9 cellular contexts compared by ENCODE assay signal in the genomic region with DNA sequence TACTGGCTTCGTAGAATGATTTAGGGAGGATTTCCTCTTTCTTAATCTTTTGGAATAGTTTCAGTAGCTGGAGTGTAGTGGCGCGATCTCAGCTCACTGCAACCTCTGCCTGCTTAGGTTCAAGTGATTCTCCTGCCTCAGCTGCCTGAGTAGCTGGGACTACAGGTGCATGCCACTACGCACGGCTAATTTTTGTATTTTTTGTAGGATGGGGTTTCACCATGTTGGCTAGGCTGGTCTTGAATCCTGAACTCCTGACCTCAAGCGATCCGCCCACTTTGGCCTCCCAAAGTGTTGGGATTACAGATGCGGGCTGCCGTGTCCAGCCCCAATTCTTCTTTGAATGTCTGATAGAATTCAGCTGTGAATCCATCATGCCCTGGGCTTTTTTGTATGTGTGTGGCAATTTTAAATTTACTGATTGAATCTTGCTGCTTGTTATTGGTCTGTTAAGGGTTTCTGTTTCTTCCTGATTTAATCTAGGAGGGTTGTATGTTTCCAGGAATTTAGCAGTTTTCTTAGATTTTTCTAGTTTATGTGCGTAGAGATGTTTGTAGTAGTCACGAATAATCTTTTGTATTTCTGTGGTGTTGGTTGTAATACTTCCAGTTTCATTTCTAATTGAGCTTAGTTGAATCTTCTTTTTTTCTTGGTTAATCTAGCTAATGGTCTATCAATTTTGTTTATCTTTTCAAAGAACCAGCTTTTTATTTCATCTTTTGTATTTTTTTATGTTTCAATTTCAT. TPM values are rescaled to one million over a fixed set of nuclear protein-coding genes. Genes with fewer than 3 reads are reported as not detected.
DNase-seq lines count a peak whose midpoint lies in the region; ATAC-seq and TF ChIP-seq lines count a peak whose summit lies in the region.
"Had no signal": no experiment of that assay in that cellular context is flagged by ENCODE, and none has a peak within 500 bp of the region (broad histone marks: within the 10 kb centered on the region; RNA-seq: fewer than 3 reads in every experiment).

No MANE protein-coding gene starts in this region.

- 61 to 65% methylated on average over 11 of the region's 11 CpGs for WGBS in gastroesophageal sphincter (ENCODE audit: low coverage in 1 of 2), 2 donors

- no peak for TF ChIP-seq POLR2A in gastroesophageal sphincter (IDR thresholded peaks at IDR 0.05)

- peak overlapping the region; percentile 57 for H3K27ac ChIP-seq in CD4-positive, alpha-beta T cell (ENCODE audit: low read depth, low read length)
- H3K27ac ChIP-seq in gastroesophageal sphincter (peak overlapping the region; percentile 32 to 74 (median 58)), parathyroid adenoma (peak overlapping the region; percentile 29), GM23338 (ENCODE audit: low read depth) (no peak overlapping the region)
- H3K27ac ChIP-seq: C4-2B had no signal

- H2AFZ ChIP-seq in parathyroid adenoma (no peak overlapping the region), GM23338 (no peak overlapping the region)

- TF ChIP-seq EP300 in gastroesophageal sphincter (IDR thresholded peaks at IDR 0.05): no peak

- H3K9ac ChIP-seq in parathyroid adenoma: no peak overlapping the region

- H3K79me2 ChIP-seq in parathyroid adenoma: peaks cover 4% of the 10 kb centered on the region
- no peaks in the 10 kb centered on the region; the same call in 1 of the 2 replicates for H3K79me2 ChIP-seq in GM23338 (replicated peaks; ENCODE audit: insufficient read depth)

- POLR2A ChIA-PET in CD4-positive, alpha-beta T cell (lab: Charles Lee): interaction anchor here (0.6 to 2.7 kb wide), 17 partner anchors 9 to 162 kb away, joined by 3 to 33 read pairs (median 4); a partner anchor contains a TSS
- POLR2A ChIA-PET in activated CD4-positive, alpha-beta memory T cell treated with anti-CD3 and anti-CD28 coated beads for 36 hours (lab: Charles Lee): interaction anchor here (1.1 to 1.7 kb wide), 4 partner anchors 11 to 44 kb away, joined by 3 to 8 read pairs (median 4); no protein-coding TSS in a partner anchor

- H3K9me3 Mint-ChIP-seq in CD4-positive, alpha-beta T cell: no peaks in the 10 kb centered on the region
- H3K9me3 Mint-ChIP-seq in activated CD4-positive, alpha-beta memory T cell treated with anti-CD3 and anti-CD28 coated beads for 36 hours: peaks cover 9% of the 10 kb centered on the region
- H3K9me3 Mint-ChIP-seq in GM23338: peaks cover 13% of the 10 kb centered on the region

- DNase-seq in CD4-positive, alpha-beta T cell: no peak
- no peak for DNase-seq in activated CD4-positive, alpha-beta memory T cell treated with anti-CD3 and anti-CD28 coated beads for 36 hours
- no peak for DNase-seq in SW480 (ENCODE audit: low spot score)
- no peak for DNase-seq in GM23338 (ENCODE audit: low spot score)
- no peak for DNase-seq in NCI-H748 (lab: John Stamatoyannopoulos, UW; ENCODE audit: unreplicated experiment)

- no peak for TF ChIP-seq CTCF in CD4-positive, alpha-beta T cell (IDR thresholded peaks at IDR 0.05)
- TF ChIP-seq CTCF in gastroesophageal sphincter (IDR thresholded peaks at IDR 0.05): no peak
- no peak for TF ChIP-seq CTCF in parathyroid adenoma (IDR thresholded peaks at IDR 0.05)
- TF ChIP-seq CTCF in GM23338 (conservative IDR thresholded peaks at IDR 0.05; ENCODE audit: low read depth in 2 of 2): no peak

- no peaks in the 10 kb centered on the region for H3K27me3 ChIP-seq in CD4-positive, alpha-beta T cell (ENCODE audit: control insufficient read depth, insufficient read depth, low read length)
- H3K27me3 ChIP-seq in gastroesophageal sphincter (no peaks in the 10 kb centered on the region), parathyroid adenoma (ENCODE audit: control insufficient read depth, insufficient read depth, low read length) (no peaks in the 10 kb centered on the region), GM23338 (ENCODE audit: insufficient read depth) (no peaks in the 10 kb centered on the region)

- H3K9me2 ChIP-seq in GM23338 (ENCODE audit: insufficient read depth): no peaks in the 10 kb centered on the region

- 0 out of 2 replicates have a peak, but pooled peaks cover 4% of the 10 kb centered on the region for H4K20me1 ChIP-seq in GM23338 (replicated peaks; ENCODE audit: insufficient read depth)

- H3K36me3 ChIP-seq in gastroesophageal sphincter (peaks cover 0 to 14% of the 10 kb centered on the region in 2 donors), parathyroid adenoma (ENCODE audit: control insufficient read depth, insufficient read depth, low read length) (no peaks in the 10 kb centered on the region), GM23338 (ENCODE audit: insufficient read depth) (no peaks in the 10 kb centered on the region)

- H3K36me3 Mint-ChIP-seq in CD4-positive, alpha-beta T cell (ENCODE audit: low read depth): peaks cover 56% of the 10 kb centered on the region
- peaks cover 11% of the 10 kb centered on the region for H3K36me3 Mint-ChIP-seq in activated CD4-positive, alpha-beta memory T cell treated with anti-CD3 and anti-CD28 coated beads for 36 hours
- H3K36me3 Mint-ChIP-seq in GM23338 (ENCODE audit: low read depth): peaks cover 10% of the 10 kb centered on the region

- no peaks in the 10 kb centered on the region for H3F3A ChIP-seq in GM23338 (replicated peaks; ENCODE audit: low read depth)

- H3K4me1 ChIP-seq in gastroesophageal sphincter (peaks cover 0 to 18% (median 5%) of the 10 kb centered on the region in 3 donors), parathyroid adenoma (no peaks in the 10 kb centered on the region), GM23338 (ENCODE audit: insufficient read depth) (no peaks in the 10 kb centered on the region)

- H3K27ac Mint-ChIP-seq in CD4-positive, alpha-beta T cell: peak overlapping the region; percentile 88
- H3K27ac Mint-ChIP-seq in activated CD4-positive, alpha-beta memory T cell treated with anti-CD3 and anti-CD28 coated beads for 36 hours: peak overlapping the region; percentile 85
- no peak overlapping the region for H3K27ac Mint-ChIP-seq in GM23338

- intact Hi-C loops in CD4-positive, alpha-beta T cell (cut with DNase I, micrococcal nuclease): loop anchor here in 1 of 2 experiments (1.0 kb wide), 1 partner anchor 10 kb away; no protein-coding TSS in a partner anchor
- intact Hi-C loops in activated CD4-positive, alpha-beta memory T cell treated with anti-CD3 and anti-CD28 coated beads for 36 hours (cut with micrococcal nuclease): loop anchor here (1.0 kb wide), 1 partner anchor 10 kb away; no protein-coding TSS in a partner anchor

- peak overlapping the region; percentile 87 for H3K4me3 Mint-ChIP-seq in CD4-positive, alpha-beta T cell
- H3K4me3 Mint-ChIP-seq in activated CD4-positive, alpha-beta memory T cell treated with anti-CD3 and anti-CD28 coated beads for 36 hours: peak overlapping the region; percentile 81
- no peak overlapping the region for H3K4me3 Mint-ChIP-seq in GM23338

- H3K4me2 ChIP-seq in parathyroid adenoma (ENCODE audit: low read length) (peak overlapping the region; percentile 9), GM23338 (no peak overlapping the region)

- no peaks in the 10 kb centered on the region for H3K9me3 ChIP-seq in CD4-positive, alpha-beta T cell (ENCODE audit: control insufficient read depth, low read length)
- H3K9me3 ChIP-seq in gastroesophageal sphincter (peaks cover 0 to 4% (median 0%) of the 10 kb centered on the region in 3 donors), parathyroid adenoma (ENCODE audit: control insufficient read depth, low read length) (no peaks in the 10 kb centered on the region)

- H3K4me3 ChIP-seq in gastroesophageal sphincter (peak overlapping the region in 1 of 2 donors; percentile 18), parathyroid adenoma (ENCODE audit: low read depth, low read length) (no peak overlapping the region), GM23338 (no peak overlapping the region)

- CTCF ChIA-PET in CD4-positive, alpha-beta T cell (lab: Charles Lee): interaction anchor here (0.6 to 2.7 kb wide), 11 partner anchors 9 to 366 kb away, joined by 3 to 23 read pairs (median 5); a partner anchor contains a TSS
- CTCF ChIA-PET in activated CD4-positive, alpha-beta memory T cell treated with anti-CD3 and anti-CD28 coated beads for 36 hours (lab: Charles Lee): interaction anchor here (1.1 to 1.8 kb wide), 6 partner anchors 9 to 45 kb away, joined by 3 to 26 read pairs (median 8); no protein-coding TSS in a partner anchor

- H3K4me1 Mint-ChIP-seq in CD4-positive, alpha-beta T cell (ENCODE audit: low read depth): peaks cover 86% of the 10 kb centered on the region
- peaks cover 59% of the 10 kb centered on the region for H3K4me1 Mint-ChIP-seq in activated CD4-positive, alpha-beta memory T cell treated with anti-CD3 and anti-CD28 coated beads for 36 hours (ENCODE audit: low read depth)
- H3K4me1 Mint-ChIP-seq in GM23338: no peaks in the 10 kb centered on the region

- peak; percentile 16 for ATAC-seq in CD4-positive, alpha-beta T cell (ENCODE audit: poor library complexity)
- ATAC-seq in gastroesophageal sphincter (peak; percentile 82), GM23338 (no peak), HG02763 (IDR thresholded peaks at IDR 0.05; ENCODE audit: unreplicated experiment) (no peak)

- H3K27me3 Mint-ChIP-seq in CD4-positive, alpha-beta T cell: no peaks in the 10 kb centered on the region
- H3K27me3 Mint-ChIP-seq in activated CD4-positive, alpha-beta memory T cell treated with anti-CD3 and anti-CD28 coated beads for 36 hours: no peaks in the 10 kb centered on the region
- H3K27me3 Mint-ChIP-seq in GM23338 (ENCODE audit: insufficient read depth, low read depth, poor library complexity): peaks cover 2% of the 10 kb centered on the region

TF ChIP-seq in GM23338, 12 proteins besides CTCF, POLR2A, EP300 and RAD21:
- no peak for TF ChIP-seq NANOG (IDR thresholded peaks at IDR 0.05; ENCODE audit: borderline replicate concordance)
- no peak for TF ChIP-seq POLR2AphosphoS5 (IDR thresholded peaks at IDR 0.05; ENCODE audit: low read depth)
- no peak for TF ChIP-seq EZH2 (IDR thresholded peaks at IDR 0.05; ENCODE audit: low read depth, unreplicated experiment)
- no peak for TF ChIP-seq CREB1 (CRISPR knock-in tag; IDR thresholded peaks at IDR 0.05; ENCODE audit: low read depth)

RNA-seq across cellular contexts. Expression of a gene that starts 15.3 kb away (rescaled TPM):
- total RNA-seq in CD4-positive, alpha-beta T cell: 10 to 100 TPM; 44.4 to 46.9 TPM
- total RNA-seq in activated CD4-positive, alpha-beta memory T cell treated with anti-CD3 and anti-CD28 coated beads for 36 hours: 1 to 10 TPM; 4.6 to 4.8 TPM
- 10 to 100 TPM; 20.0 to 38.1 (median 27.8) TPM for total RNA-seq in gastroesophageal sphincter
- total RNA-seq in GM23338 (2014; rRNA removed; shearing (Covaris generic)): 11.6 and 13.6 TPM in 2 replicates
- polyA plus RNA-seq in GM23338 (2016; fragmentation: Nextera tagmentation; extraction: Ambion mirVana): 5.4 and 5.9 TPM in 2 replicates

Comparison
In these comparisons a context has a peak if more than half of its experiments do, and no peak if none do; other contexts are left out.
1. ATAC-seq: peak in CD4-positive, alpha-beta T cell (single experiment) and gastroesophageal sphincter (single experiment); none in GM23338 (single experiment) and HG02763 (single experiment).